21 cellular contexts compared by ENCODE assay signal in genomic region chr10:10256860-10257259, GRCh38.
DNase-seq lines count a peak whose midpoint lies in the region; ATAC-seq, FAIRE-seq and TF ChIP-seq lines count a peak whose summit lies in the region.
"Had no signal": no experiment of that assay in that cellular context is flagged by ENCODE, and none has a peak within 500 bp of the region (broad histone marks: within the 10 kb centered on the region; RNA-seq: fewer than 3 reads in every experiment).

No MANE protein-coding gene starts in this region.

- H3K4me3 ChIP-seq in MM.1S (ENCODE audit: low read length) (no peak overlapping the region), neuronal stem cell (ENCODE audit: low read length in 2 of 2) (no peak overlapping the region)
- H3K4me3 ChIP-seq: GM23338 had no signal

- no peak overlapping the region for H3K14ac ChIP-seq in neuronal stem cell (ENCODE audit: low read length)

- H3K9me3 ChIP-seq in MM.1S (replicated peaks; ENCODE audit: insufficient read depth, low read length) = no peaks in the 10 kb centered on the region
- peaks cover 0 to 4% of the 10 kb centered on the region in 2 donors for H3K9me3 ChIP-seq in neuronal stem cell (replicated peaks in 1 of 2; ENCODE audit: control insufficient read depth in 2 of 2, insufficient read depth in 1 of 2, low read depth in 1 of 2, low read length in 2 of 2)
- H3K9me3 ChIP-seq: BE2C had no signal

- H3K79me1 ChIP-seq in neuronal stem cell (ENCODE audit: low read depth, low read length) = no peaks in the 10 kb centered on the region

- ATAC-seq in GM18867 (IDR thresholded peaks at IDR 0.05; ENCODE audit: unreplicated experiment) = peak; percentile 58
- ATAC-seq: GM23338, HepG2 had no signal

- no peak overlapping the region for H3K9ac ChIP-seq in MM.1S (ENCODE audit: low read length)
- no peak overlapping the region for H3K9ac ChIP-seq in neuronal stem cell (ENCODE audit: low read depth, low read length, poor library complexity)

- peak; percentile 80 for FAIRE-seq in endometrium (lab: Jason Lieb, UNC)
- FAIRE-seq: D721Med, G401.6, GM19239, H54, HepG2 had no signal

- no peak overlapping the region for H2BK5ac ChIP-seq in neuronal stem cell (ENCODE audit: low read length)

- H3K27me3 ChIP-seq in MM.1S (replicated peaks; ENCODE audit: insufficient read depth, low read length) (no peaks in the 10 kb centered on the region), neuronal stem cell (ENCODE audit: control insufficient read depth in 3 of 3, insufficient read depth in 3 of 3, low read depth in 1 of 3, low read length in 3 of 3) (no peaks in the 10 kb centered on the region)
- H3K27me3 ChIP-seq: BE2C had no signal

- no peak overlapping the region for H4K91ac ChIP-seq in neuronal stem cell (ENCODE audit: low read depth, low read length, poor library complexity)

- no peak for DNase-seq in MM.1S
- no peak for DNase-seq in neuronal stem cell (ENCODE audit: low spot score)
- no peak for DNase-seq in mucosa of gallbladder (ENCODE audit: low spot score)
- no peak for DNase-seq in GM19240 (ENCODE audit: insufficient read length, low spot score)
- no peak for DNase-seq in NCI-H1417 (lab: John Stamatoyannopoulos, UW)
- DNase-seq: ACHN; BE2C; C1 segment of cervical spinal cord; CD4-positive, CD25-positive, alpha-beta regulatory T cell; CD8-positive, alpha-beta memory T cell; COR-L47; HCEC 1CT; KBM-7 had no signal

- H2AFZ ChIP-seq in MM.1S (ENCODE audit: low read length) (peak overlapping the region; percentile 42; the same call in 1 of the 2 replicates), neuronal stem cell (ENCODE audit: low read length) (peak overlapping the region; percentile 26)
- H2AFZ ChIP-seq: GM23338 had no signal

- TF ChIP-seq CTCF in MM.1S (IDR thresholded peaks at IDR 0.05; ENCODE audit: low read length) = no peak

- H3K4me1 ChIP-seq in MM.1S (ENCODE audit: low read length) = no peaks in the 10 kb centered on the region
- no peaks in the 10 kb centered on the region for H3K4me1 ChIP-seq in neuronal stem cell (ENCODE audit: control insufficient read depth in 2 of 2, insufficient read depth in 1 of 2, low read depth in 1 of 2, low read length in 2 of 2)
- H3K4me1 ChIP-seq: BE2C had no signal

- H2AK5ac ChIP-seq in neuronal stem cell (ENCODE audit: low read depth, low read length) = no peak overlapping the region

- H2BK15ac ChIP-seq in neuronal stem cell (ENCODE audit: low read length) = no peak overlapping the region

- no peaks in the 10 kb centered on the region for H3K9me2 ChIP-seq in MM.1S (replicated peaks; ENCODE audit: insufficient read depth, low read length)

- H3K4me2 ChIP-seq in MM.1S (ENCODE audit: low read depth, low read length) (0 out of 2 replicates have a peak overlapping the region, but pooled peaks have one; percentile 5), neuronal stem cell (ENCODE audit: insufficient read depth, low read length, poor library complexity, severe bottlenecking) (no peak overlapping the region)
- H3K4me2 ChIP-seq: GM23338 had no signal

- no peak overlapping the region for H4K8ac ChIP-seq in neuronal stem cell (ENCODE audit: low read depth, low read length)

- H2BK12ac ChIP-seq in neuronal stem cell (ENCODE audit: low read length) = no peak overlapping the region

- no peak overlapping the region for H2BK120ac ChIP-seq in neuronal stem cell (ENCODE audit: low read depth, low read length)

- H3K79me2 ChIP-seq in MM.1S (ENCODE audit: low read length) = no peaks in the 10 kb centered on the region

- H3K23ac ChIP-seq in neuronal stem cell (ENCODE audit: low read depth, low read length, poor library complexity) = no peak overlapping the region

- H3K4ac ChIP-seq in neuronal stem cell (ENCODE audit: low read length) = no peak overlapping the region

- H3F3A ChIP-seq in MM.1S (ENCODE audit: insufficient read depth, low read length) = no peaks in the 10 kb centered on the region

- WGBS in neuronal stem cell (ENCODE audit: extremely low coverage in 2 of 2, insufficient read length in 2 of 2, insufficient replicate concordance in 1 of 2), 2 donors = no CpG with 5 or more reads among the region's 3 CpGs

- no peaks in the 10 kb centered on the region for H4K20me1 ChIP-seq in MM.1S (ENCODE audit: insufficient read depth, low read length)

- H3K18ac ChIP-seq in neuronal stem cell (ENCODE audit: low read length) = no peak overlapping the region

- H3K27ac ChIP-seq in MM.1S (ENCODE audit: low read length) (no peak overlapping the region), neuronal stem cell (replicated peaks; ENCODE audit: low read length) (no peak overlapping the region)

- H3K36me3 ChIP-seq in MM.1S (replicated peaks; ENCODE audit: insufficient read depth, low read length) = no peaks in the 10 kb centered on the region
- H3K36me3 ChIP-seq in neuronal stem cell (replicated peaks in 1 of 2; ENCODE audit: control insufficient read depth in 2 of 2, insufficient read depth in 2 of 2, low read length in 2 of 2) = no peaks in the 10 kb centered on the region
- H3K36me3 ChIP-seq: BE2C had no signal
